Comparison of ENCODE assay signal across 28 cellular contexts in genomic region chr2:130300970-130301348, GRCh38.
"Had no signal": no experiment of that assay in that cellular context is flagged by ENCODE, and none has a peak within 500 bp of the region (broad histone marks: within the 10 kb centered on the region; RNA-seq: fewer than 3 reads in every experiment).

No MANE protein-coding gene starts in this region.

- H3K4me3 Mint-ChIP-seq: activated B cell treated with CpG ODN at 0.5 μM for 24 hours; activated CD4-positive, alpha-beta T cell treated with anti-CD3 and anti-CD28 coated beads for 36 hours; activated CD8-positive, alpha-beta T cell treated with anti-CD3 and anti-CD28 coated beads for 36 hours; activated naive CD8-positive, alpha-beta T cell; activated T-cell treated with anti-CD3 and anti-CD28 coated beads, Interleukin-2, amount 50 U/mL, for 4 hours; activated T-helper 17 cell treated with anti-CD3 and anti-CD28 coated beads, Interleukin-2, amount 50 U/mL, for 72 hours; endodermal cell; T-cell; T-helper 1 cell treated with Interleukin-12 subunit alpha and Interleukin-12 subunit beta and Interleukin-4 antibody, amounts not matched to agents 30 μg/mL and 1 μg/mL, for 36 hours had no signal

- H3K4me1 Mint-ChIP-seq: activated B cell treated with CpG ODN at 0.5 μM for 24 hours; activated CD4-positive, alpha-beta T cell treated with anti-CD3 and anti-CD28 coated beads for 36 hours; activated T-helper 17 cell treated with anti-CD3 and anti-CD28 coated beads, Interleukin-2, amount 50 U/mL, for 72 hours; endodermal cell; T-cell had no signal

- H3K27ac Mint-ChIP-seq: activated B cell treated with CpG ODN at 0.5 μM for 24 hours; activated CD4-positive, alpha-beta T cell treated with anti-CD3 and anti-CD28 coated beads for 36 hours; activated CD8-positive, alpha-beta T cell treated with anti-CD3 and anti-CD28 coated beads for 36 hours; activated naive CD8-positive, alpha-beta T cell; activated T-helper 17 cell treated with anti-CD3 and anti-CD28 coated beads, Interleukin-2, amount 50 U/mL, for 72 hours; endodermal cell; T-cell; T-helper 1 cell treated with Interleukin-12 subunit alpha and Interleukin-12 subunit beta and Interleukin-4 antibody, amounts not matched to agents 30 μg/mL and 1 μg/mL, for 36 hours had no signal

- ATAC-seq: activated CD4-positive, alpha-beta T cell treated with anti-CD3 and anti-CD28 coated beads for 36 hours; activated CD4-positive, CD25-positive, alpha-beta regulatory T cell treated with anti-CD3 and anti-CD28 coated beads, Interleukin-2, amount 50 U/mL, for 24 hours; activated CD8-positive, alpha-beta T cell treated with anti-CD3 and anti-CD28 coated beads for 36 hours; activated T-cell treated with anti-CD3 and anti-CD28 coated beads, Interleukin-2, amount 50 U/mL, for 4 hours; activated T-helper 17 cell treated with anti-CD3 and anti-CD28 coated beads, Interleukin-2, amount 50 U/mL, for 72 hours; esophagus mucosa; heart left ventricle; T-cell had no signal

- H3K36me3 ChIP-seq: colonic mucosa, heart left ventricle, WERI-Rb-1 had no signal

- H3K36me3 Mint-ChIP-seq: activated naive CD8-positive, alpha-beta T cell; T-cell had no signal

- DNase-seq: activated B cell treated with CpG ODN at 0.5 μM for 24 hours; activated CD4-positive, alpha-beta T cell treated with anti-CD3 and anti-CD28 coated beads for 36 hours; activated CD4-positive, alpha-beta T cell treated with anti-CD3 and anti-CD28 coated beads, Interleukin-2, amount 50 U/mL, for 1 hour; activated CD4-positive, alpha-beta T cell treated with anti-CD3 and anti-CD28 coated beads, Interleukin-2, amount 50 U/mL, for 48 hours; activated CD8-positive, alpha-beta memory T cell treated with anti-CD3 and anti-CD28 coated beads for 24 hours; activated CD8-positive, alpha-beta T cell treated with anti-CD3 and anti-CD28 coated beads for 36 hours; activated effector memory CD4-positive, alpha-beta T cell treated with Interleukin-2 at 50 U/mL for 16 hours; activated gamma-delta T cell treated with Interleukin-2 at 50 U/mL for 16 hours; activated naive CD4-positive, alpha-beta T cell treated with anti-CD3 and anti-CD28 coated beads, Interleukin-2, amount 50 U/mL, for 16 hours; activated naive CD4-positive, alpha-beta T cell treated with Interleukin-2 at 50 U/mL for 16 hours; activated T-cell treated with anti-CD3 and anti-CD28 coated beads, Interleukin-2, amount 50 U/mL, for 4 hours; amniotic stem cell; anterior cingulate cortex; colonic mucosa; effector CD8-positive, alpha-beta T cell; foreskin fibroblast; glutamatergic neuron; SW 1271; T-cell; T1000; WERI-Rb-1 had no signal

- H3K9me3 ChIP-seq: colonic mucosa, heart left ventricle had no signal

- H3K27me3 ChIP-seq: colonic mucosa had no signal

- H3K4me1 ChIP-seq: colonic mucosa, heart left ventricle had no signal

- H3K4me3 ChIP-seq: colonic mucosa, heart left ventricle had no signal

- H3K27ac ChIP-seq: colonic mucosa, heart left ventricle, WERI-Rb-1 had no signal

- H3K9me3 Mint-ChIP-seq: activated B cell treated with CpG ODN at 0.5 μM for 24 hours; activated CD8-positive, alpha-beta T cell treated with anti-CD3 and anti-CD28 coated beads for 36 hours; activated T-cell treated with anti-CD3 and anti-CD28 coated beads, Interleukin-2, amount 50 U/mL, for 4 hours; activated T-helper 17 cell treated with anti-CD3 and anti-CD28 coated beads, Interleukin-2, amount 50 U/mL, for 72 hours; endodermal cell; T-cell; T-helper 1 cell treated with Interleukin-12 subunit alpha and Interleukin-12 subunit beta and Interleukin-4 antibody, amounts not matched to agents 30 μg/mL and 1 μg/mL, for 36 hours had no signal
